In genomic region chr11:75098181-75098580, GRCh38 we compare ENCODE assay signal across 14 cellular contexts. TPM values are rescaled to one million over a fixed set of nuclear protein-coding genes. Genes with fewer than 3 reads are reported as not detected.
"Had no signal": no experiment of that assay in that cellular context is flagged by ENCODE, and none has a peak within 500 bp of the region (broad histone marks: within the 10 kb centered on the region; RNA-seq: fewer than 3 reads in every experiment).

No MANE protein-coding gene starts in this region.

RNA-seq across cellular contexts. Expression of gene OR2AT4, which starts 1.5 kb away (rescaled TPM):
- total RNA-seq: activated B cell treated with CpG ODN at 0.5 μM for 24 hours; activated CD4-positive, alpha-beta memory T cell treated with anti-CD3 and anti-CD28 coated beads for 36 hours; activated CD4-positive, alpha-beta memory T cell treated with anti-CD3 and anti-CD28 coated beads, Interleukin-2, amount 10 ng/mL, durations not matched to agents 7 days and 5 days; activated CD4-positive, alpha-beta T cell treated with anti-CD3 and anti-CD28 coated beads for 36 hours; activated CD4-positive, alpha-beta T cell treated with anti-CD3 and anti-CD28 coated beads, Interleukin-2, amount 10 ng/mL, durations not matched to agents 7 days and 5 days; activated CD8-positive, alpha-beta memory T cell treated with anti-CD3 and anti-CD28 coated beads for 36 hours; activated CD8-positive, alpha-beta memory T cell treated with anti-CD3 and anti-CD28 coated beads, Interleukin-2, amount 10 ng/mL, durations not matched to agents 7 days and 5 days; activated CD8-positive, alpha-beta T cell treated with anti-CD3 and anti-CD28 coated beads for 36 hours; activated CD8-positive, alpha-beta T cell treated with anti-CD3 and anti-CD28 coated beads, Interleukin-2, amount 10 ng/mL, durations not matched to agents 7 days and 5 days; T-cell; T-helper 1 cell treated with Interleukin-12 subunit alpha and Interleukin-12 subunit beta and Interleukin-4 antibody, amounts not matched to agents 30 ng/mL and 1 ng/mL, for 36 hours; T-helper 17 cell; T-helper 2 cell treated with Interferon-gamma antibody and Interleukin-4, amounts not matched to agents 100 ng/mL and 5 ng/mL, for 36 hours; WTC11 had no signal

RNA-seq across cellular contexts. Expression of gene SLCO2B1, which starts 52.7 kb away (rescaled TPM):
- total RNA-seq: activated CD4-positive, alpha-beta memory T cell treated with anti-CD3 and anti-CD28 coated beads for 36 hours; activated CD4-positive, alpha-beta T cell treated with anti-CD3 and anti-CD28 coated beads for 36 hours; activated CD8-positive, alpha-beta memory T cell treated with anti-CD3 and anti-CD28 coated beads for 36 hours; activated CD8-positive, alpha-beta memory T cell treated with anti-CD3 and anti-CD28 coated beads, Interleukin-2, amount 10 ng/mL, durations not matched to agents 7 days and 5 days; activated CD8-positive, alpha-beta T cell treated with anti-CD3 and anti-CD28 coated beads for 36 hours; activated CD8-positive, alpha-beta T cell treated with anti-CD3 and anti-CD28 coated beads, Interleukin-2, amount 10 ng/mL, durations not matched to agents 7 days and 5 days; T-helper 17 cell had no signal
